ENCODE assay signal across 1 cellular context in the genomic region with DNA sequence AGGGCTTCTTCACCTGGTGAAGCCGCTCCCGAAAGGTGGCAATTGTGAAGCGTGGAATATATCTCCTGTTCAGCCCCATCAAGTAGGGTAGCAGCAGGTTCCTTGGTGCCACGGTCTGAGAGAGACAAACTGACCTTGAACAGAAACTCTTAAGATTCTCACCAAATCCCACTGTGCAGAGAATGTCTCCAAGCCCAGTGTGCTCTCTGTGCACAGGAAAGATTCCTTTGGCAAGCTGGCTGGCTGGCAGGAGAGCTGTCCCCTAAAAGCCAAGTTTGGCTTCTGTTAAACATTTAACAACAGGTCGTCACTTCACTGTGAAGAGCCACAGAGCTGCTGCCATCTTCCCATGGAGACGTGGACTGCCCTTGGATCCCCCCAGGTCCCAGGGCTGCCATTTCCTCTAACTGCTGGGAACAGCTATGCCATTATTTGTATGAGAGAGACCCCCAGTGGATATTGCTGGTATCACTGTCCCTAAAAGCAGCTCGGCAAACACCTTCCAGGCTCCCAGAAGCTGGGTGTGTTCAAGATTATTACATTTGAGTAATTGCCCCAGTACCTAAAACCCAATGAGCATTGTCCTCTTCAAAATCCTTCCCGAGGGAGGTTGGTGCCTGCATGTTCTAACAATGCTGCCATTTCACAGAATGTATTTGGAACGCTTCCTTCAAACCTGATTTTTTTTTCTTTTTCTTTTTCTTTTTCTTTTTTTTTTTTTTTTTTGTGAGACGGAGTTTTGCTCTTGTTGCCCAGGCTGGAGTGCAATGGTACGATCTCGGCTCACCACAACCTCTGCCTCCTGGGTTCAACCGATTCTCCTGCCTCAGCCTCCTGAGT.
TF ChIP-seq lines count a peak whose summit lies in the region.

No MANE protein-coding gene starts in this region.

TF ChIP-seq in HEK293, 187 proteins besides CTCF, POLR2A, EP300 and RAD21 (continued from another document and continues in another):
- TF ChIP-seq, protein P1, sequence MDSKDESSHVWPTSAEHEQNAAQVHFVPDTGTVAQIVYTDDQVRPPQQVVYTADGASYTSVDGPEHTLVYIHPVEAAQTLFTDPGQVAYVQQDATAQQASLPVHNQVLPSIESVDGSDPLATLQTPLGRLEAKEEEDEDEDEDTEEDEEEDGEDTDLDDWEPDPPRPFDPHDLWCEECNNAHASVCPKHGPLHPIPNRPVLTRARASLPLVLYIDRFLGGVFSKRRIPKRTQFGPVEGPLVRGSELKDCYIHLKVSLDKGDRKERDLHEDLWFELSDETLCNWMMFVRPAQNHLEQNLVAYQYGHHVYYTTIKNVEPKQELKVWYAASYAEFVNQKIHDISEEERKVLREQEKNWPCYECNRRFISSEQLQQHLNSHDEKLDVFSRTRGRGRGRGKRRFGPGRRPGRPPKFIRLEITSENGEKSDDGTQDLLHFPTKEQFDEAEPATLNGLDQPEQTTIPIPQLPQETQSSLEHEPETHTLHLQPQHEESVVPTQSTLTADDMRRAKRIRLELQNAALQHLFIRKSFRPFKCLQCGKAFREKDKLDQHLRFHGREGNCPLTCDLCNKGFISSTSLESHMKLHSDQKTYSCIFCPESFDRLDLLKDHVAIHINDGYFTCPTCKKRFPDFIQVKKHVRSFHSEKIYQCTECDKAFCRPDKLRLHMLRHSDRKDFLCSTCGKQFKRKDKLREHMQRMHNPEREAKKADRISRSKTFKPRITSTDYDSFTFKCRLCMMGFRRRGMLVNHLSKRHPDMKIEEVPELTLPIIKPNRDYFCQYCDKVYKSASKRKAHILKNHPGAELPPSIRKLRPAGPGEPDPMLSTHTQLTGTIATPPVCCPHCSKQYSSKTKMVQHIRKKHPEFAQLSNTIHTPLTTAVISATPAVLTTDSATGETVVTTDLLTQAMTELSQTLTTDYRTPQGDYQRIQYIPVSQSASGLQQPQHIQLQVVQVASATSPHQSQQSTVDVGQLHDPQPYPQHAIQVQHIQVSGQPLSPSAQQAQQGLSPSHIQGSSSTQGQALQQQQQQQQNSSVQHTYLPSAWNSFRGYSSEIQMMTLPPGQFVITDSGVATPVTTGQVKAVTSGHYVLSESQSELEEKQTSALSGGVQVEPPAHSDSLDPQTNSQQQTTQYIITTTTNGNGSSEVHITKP (tag by site-specific recombination; IDR thresholded peaks at IDR 0.05) = peak; percentile 29; the same call in 1 of the 2 replicates
- TF ChIP-seq ZNF48 (tag by site-specific recombination; IDR thresholded peaks at IDR 0.05) = no peak
- no peak for TF ChIP-seq BCL11A (tag by site-specific recombination; IDR thresholded peaks at IDR 0.05; ENCODE audit: low read depth)
- no peak for TF ChIP-seq KLF9 (tag by site-specific recombination; IDR thresholded peaks at IDR 0.05; ENCODE audit: low read depth)
- no peak for TF ChIP-seq ZBTB17 (tag by site-specific recombination; IDR thresholded peaks at IDR 0.05)
- TF ChIP-seq ZNF830 (tag by site-specific recombination; IDR thresholded peaks at IDR 0.05; ENCODE audit: low read depth) = no peak
- no peak for TF ChIP-seq ZNF610 (tag by site-specific recombination; IDR thresholded peaks at IDR 0.05; ENCODE audit: borderline replicate concordance)
- TF ChIP-seq, protein P2, sequence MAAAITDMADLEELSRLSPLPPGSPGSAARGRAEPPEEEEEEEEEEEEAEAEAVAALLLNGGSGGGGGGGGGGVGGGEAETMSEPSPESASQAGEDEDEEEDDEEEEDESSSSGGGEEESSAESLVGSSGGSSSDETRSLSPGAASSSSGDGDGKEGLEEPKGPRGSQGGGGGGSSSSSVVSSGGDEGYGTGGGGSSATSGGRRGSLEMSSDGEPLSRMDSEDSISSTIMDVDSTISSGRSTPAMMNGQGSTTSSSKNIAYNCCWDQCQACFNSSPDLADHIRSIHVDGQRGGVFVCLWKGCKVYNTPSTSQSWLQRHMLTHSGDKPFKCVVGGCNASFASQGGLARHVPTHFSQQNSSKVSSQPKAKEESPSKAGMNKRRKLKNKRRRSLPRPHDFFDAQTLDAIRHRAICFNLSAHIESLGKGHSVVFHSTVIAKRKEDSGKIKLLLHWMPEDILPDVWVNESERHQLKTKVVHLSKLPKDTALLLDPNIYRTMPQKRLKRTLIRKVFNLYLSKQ (tag by site-specific recombination; IDR thresholded peaks at IDR 0.05; ENCODE audit: borderline replicate concordance) = no peak
- TF ChIP-seq ZBTB21 (tag by site-specific recombination; IDR thresholded peaks at IDR 0.05) = no peak
- no peak for TF ChIP-seq ZNF350 (tag by site-specific recombination; IDR thresholded peaks at IDR 0.05)
- no peak for TF ChIP-seq WT1 (tag by site-specific recombination; IDR thresholded peaks at IDR 0.05)
- TF ChIP-seq ZNF121 (tag by site-specific recombination; IDR thresholded peaks at IDR 0.05) = no peak
- TF ChIP-seq ZNF404 (tag by site-specific recombination; IDR thresholded peaks at IDR 0.05) = no peak
- TF ChIP-seq, protein P3, sequence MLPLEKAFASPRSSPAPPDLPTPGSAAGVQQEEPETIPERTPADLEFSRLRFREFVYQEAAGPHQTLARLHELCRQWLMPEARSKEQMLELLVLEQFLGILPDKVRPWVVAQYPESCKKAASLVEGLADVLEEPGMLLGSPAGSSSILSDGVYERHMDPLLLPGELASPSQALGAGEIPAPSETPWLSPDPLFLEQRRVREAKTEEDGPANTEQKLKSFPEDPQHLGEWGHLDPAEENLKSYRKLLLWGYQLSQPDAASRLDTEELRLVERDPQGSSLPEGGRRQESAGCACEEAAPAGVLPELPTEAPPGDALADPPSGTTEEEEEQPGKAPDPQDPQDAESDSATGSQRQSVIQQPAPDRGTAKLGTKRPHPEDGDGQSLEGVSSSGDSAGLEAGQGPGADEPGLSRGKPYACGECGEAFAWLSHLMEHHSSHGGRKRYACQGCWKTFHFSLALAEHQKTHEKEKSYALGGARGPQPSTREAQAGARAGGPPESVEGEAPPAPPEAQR (tag by site-specific recombination; IDR thresholded peaks at IDR 0.05) = no peak
- TF ChIP-seq ZNF146 (tag by site-specific recombination; IDR thresholded peaks at IDR 0.05) = no peak
- TF ChIP-seq ZNF23 (tag by site-specific recombination; IDR thresholded peaks at IDR 0.05; ENCODE audit: borderline replicate concordance) = no peak
- TF ChIP-seq ZNF561 (tag by site-specific recombination; IDR thresholded peaks at IDR 0.05; ENCODE audit: borderline replicate concordance) = 0 out of 2 replicates have a peak, but pooled peaks have one; percentile 48
- no peak for TF ChIP-seq ZXDB (tag by site-specific recombination; IDR thresholded peaks at IDR 0.05)
- TF ChIP-seq ZNF76 (tag by site-specific recombination; IDR thresholded peaks at IDR 0.05; ENCODE audit: borderline replicate concordance, low read depth) = no peak
- no peak for TF ChIP-seq ZNF169 (tag by site-specific recombination; IDR thresholded peaks at IDR 0.05)
- TF ChIP-seq, protein P4, sequence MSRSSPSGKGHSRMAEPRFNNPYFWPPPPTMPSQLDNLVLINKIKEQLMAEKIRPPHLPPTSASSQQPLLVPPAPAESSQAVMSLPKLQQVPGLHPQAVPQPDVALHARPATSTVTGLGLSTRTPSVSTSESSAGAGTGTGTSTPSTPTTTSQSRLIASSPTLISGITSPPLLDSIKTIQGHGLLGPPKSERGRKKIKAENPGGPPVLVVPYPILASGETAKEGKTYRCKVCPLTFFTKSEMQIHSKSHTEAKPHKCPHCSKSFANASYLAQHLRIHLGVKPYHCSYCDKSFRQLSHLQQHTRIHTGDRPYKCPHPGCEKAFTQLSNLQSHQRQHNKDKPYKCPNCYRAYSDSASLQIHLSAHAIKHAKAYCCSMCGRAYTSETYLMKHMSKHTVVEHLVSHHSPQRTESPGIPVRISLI (tag by site-specific recombination; IDR thresholded peaks at IDR 0.05) = peak; percentile 85; the same call in 1 of the 2 replicates
- no peak for TF ChIP-seq ZNF626 (tag by site-specific recombination; IDR thresholded peaks at IDR 0.05)
- TF ChIP-seq HOXC10 (CRISPR knock-in tag; IDR thresholded peaks at IDR 0.05) = no peak
- TF ChIP-seq ZNF248 (tag by site-specific recombination; IDR thresholded peaks at IDR 0.05) = no peak
- no peak for TF ChIP-seq ZBTB20 (tag by site-specific recombination; IDR thresholded peaks at IDR 0.05)
- TF ChIP-seq, protein P5, sequence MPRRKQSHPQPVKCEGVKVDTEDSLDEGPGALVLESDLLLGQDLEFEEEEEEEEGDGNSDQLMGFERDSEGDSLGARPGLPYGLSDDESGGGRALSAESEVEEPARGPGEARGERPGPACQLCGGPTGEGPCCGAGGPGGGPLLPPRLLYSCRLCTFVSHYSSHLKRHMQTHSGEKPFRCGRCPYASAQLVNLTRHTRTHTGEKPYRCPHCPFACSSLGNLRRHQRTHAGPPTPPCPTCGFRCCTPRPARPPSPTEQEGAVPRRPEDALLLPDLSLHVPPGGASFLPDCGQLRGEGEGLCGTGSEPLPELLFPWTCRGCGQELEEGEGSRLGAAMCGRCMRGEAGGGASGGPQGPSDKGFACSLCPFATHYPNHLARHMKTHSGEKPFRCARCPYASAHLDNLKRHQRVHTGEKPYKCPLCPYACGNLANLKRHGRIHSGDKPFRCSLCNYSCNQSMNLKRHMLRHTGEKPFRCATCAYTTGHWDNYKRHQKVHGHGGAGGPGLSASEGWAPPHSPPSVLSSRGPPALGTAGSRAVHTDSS (tag by site-specific recombination; IDR thresholded peaks at IDR 0.05) = no peak
- TF ChIP-seq, protein P6, sequence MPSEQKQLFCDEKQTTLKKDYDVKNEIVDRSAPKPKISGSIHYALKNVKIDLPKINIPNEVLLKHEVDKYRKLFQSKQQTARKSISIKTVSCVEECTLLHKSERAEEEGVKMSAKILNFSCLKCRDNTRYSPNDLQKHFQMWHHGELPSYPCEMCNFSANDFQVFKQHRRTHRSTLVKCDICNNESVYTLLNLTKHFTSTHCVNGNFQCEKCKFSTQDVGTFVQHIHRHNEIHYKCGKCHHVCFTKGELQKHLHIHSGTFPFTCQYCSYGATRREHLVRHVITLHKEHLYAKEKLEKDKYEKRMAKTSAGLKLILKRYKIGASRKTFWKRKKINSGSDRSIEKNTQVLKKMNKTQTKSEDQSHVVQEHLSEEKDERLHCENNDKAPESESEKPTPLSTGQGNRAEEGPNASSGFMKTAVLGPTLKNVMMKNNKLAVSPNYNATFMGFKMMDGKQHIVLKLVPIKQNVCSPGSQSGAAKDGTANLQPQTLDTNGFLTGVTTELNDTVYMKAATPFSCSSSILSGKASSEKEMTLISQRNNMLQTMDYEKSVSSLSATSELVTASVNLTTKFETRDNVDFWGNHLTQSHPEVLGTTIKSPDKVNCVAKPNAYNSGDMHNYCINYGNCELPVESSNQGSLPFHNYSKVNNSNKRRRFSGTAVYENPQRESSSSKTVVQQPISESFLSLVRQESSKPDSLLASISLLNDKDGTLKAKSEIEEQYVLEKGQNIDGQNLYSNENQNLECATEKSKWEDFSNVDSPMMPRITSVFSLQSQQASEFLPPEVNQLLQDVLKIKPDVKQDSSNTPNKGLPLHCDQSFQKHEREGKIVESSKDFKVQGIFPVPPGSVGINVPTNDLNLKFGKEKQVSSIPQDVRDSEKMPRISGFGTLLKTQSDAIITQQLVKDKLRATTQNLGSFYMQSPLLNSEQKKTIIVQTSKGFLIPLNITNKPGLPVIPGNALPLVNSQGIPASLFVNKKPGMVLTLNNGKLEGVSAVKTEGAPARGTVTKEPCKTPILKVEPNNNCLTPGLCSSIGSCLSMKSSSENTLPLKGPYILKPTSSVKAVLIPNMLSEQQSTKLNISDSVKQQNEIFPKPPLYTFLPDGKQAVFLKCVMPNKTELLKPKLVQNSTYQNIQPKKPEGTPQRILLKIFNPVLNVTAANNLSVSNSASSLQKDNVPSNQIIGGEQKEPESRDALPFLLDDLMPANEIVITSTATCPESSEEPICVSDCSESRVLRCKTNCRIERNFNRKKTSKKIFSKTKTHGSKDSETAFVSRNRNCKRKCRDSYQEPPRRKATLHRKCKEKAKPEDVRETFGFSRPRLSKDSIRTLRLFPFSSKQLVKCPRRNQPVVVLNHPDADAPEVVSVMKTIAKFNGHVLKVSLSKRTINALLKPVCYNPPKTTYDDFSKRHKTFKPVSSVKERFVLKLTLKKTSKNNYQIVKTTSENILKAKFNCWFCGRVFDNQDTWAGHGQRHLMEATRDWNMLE (tag by site-specific recombination; conservative IDR thresholded peaks at IDR 0.05; ENCODE audit: low read depth) = 0 out of 2 replicates have a peak, but pooled peaks have one; percentile 17
- peak; percentile 73 for TF ChIP-seq YY1 (tag by site-specific recombination; IDR thresholded peaks at IDR 0.05)
- no peak for TF ChIP-seq ZNF174 (tag by site-specific recombination; IDR thresholded peaks at IDR 0.05)
- no peak for TF ChIP-seq ZNF423 (tag by site-specific recombination; IDR thresholded peaks at IDR 0.05)
- no peak for TF ChIP-seq GFI1B (tag by site-specific recombination; IDR thresholded peaks at IDR 0.05)
- peak; percentile 68; the same call in 1 of the 2 replicates for TF ChIP-seq ZSCAN30 (tag by site-specific recombination; IDR thresholded peaks at IDR 0.05)
- TF ChIP-seq SCRT2 (tag by site-specific recombination; IDR thresholded peaks at IDR 0.05) = no peak
- no peak for TF ChIP-seq ZIC2 (tag by site-specific recombination; IDR thresholded peaks at IDR 0.05)
- TF ChIP-seq ZNF776 (tag by site-specific recombination; IDR thresholded peaks at IDR 0.05; ENCODE audit: borderline replicate concordance) = no peak
- no peak for TF ChIP-seq KLF7 (tag by site-specific recombination; IDR thresholded peaks at IDR 0.05; ENCODE audit: borderline replicate concordance)
- TF ChIP-seq ZNF654 (tag by site-specific recombination; IDR thresholded peaks at IDR 0.05; ENCODE audit: low read depth) = peak; percentile 93
- no peak for TF ChIP-seq KLF16 (tag by site-specific recombination; IDR thresholded peaks at IDR 0.05)
- no peak for TF ChIP-seq ZFP69B (tag by site-specific recombination; IDR thresholded peaks at IDR 0.05)
- TF ChIP-seq, protein P7, sequence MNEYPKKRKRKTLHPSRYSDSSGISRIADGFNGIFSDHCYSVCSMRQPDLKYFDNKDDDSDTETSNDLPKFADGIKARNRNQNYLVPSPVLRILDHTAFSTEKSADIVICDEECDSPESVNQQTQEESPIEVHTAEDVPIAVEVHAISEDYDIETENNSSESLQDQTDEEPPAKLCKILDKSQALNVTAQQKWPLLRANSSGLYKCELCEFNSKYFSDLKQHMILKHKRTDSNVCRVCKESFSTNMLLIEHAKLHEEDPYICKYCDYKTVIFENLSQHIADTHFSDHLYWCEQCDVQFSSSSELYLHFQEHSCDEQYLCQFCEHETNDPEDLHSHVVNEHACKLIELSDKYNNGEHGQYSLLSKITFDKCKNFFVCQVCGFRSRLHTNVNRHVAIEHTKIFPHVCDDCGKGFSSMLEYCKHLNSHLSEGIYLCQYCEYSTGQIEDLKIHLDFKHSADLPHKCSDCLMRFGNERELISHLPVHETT (tag by site-specific recombination; IDR thresholded peaks at IDR 0.05) = no peak
- TF ChIP-seq ZNF473 (tag by site-specific recombination; IDR thresholded peaks at IDR 0.05) = no peak
- TF ChIP-seq ZNF24 (tag by site-specific recombination; IDR thresholded peaks at IDR 0.05) = no peak
